ENCODE assay signal across 12 cellular contexts in the genomic region with DNA sequence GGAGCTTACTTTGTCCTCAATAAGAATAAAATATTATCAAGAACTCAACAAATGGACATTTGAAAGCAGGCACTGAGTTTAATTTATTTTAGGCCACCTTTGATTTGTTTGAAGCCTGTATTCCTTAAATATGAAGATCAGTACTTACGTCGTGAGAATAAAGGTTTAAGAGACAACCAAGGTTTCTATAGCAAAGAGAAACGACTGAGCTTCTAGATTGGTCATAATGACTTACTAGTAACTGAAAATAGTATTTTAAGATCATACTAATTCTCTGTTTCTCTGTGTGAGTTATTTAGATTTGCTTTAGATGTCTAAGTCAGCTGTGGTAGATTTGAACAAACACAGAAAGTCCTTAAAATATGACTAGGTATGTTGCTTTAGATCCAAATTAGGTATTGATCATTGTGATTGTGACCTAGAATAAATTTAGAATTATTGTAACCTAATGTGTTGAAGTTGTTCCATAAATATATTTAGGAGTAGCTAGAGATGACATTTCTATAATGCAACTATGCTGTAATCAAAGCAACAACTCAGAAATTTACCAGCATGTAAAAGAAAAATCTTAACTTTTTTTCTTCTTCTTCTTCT.
"Had no signal": no experiment of that assay in that cellular context is flagged by ENCODE, and none has a peak within 500 bp of the region (broad histone marks: within the 10 kb centered on the region; RNA-seq: fewer than 3 reads in every experiment).

No MANE protein-coding gene starts in this region.

- H3K9me3 Mint-ChIP-seq: natural killer cell; stimulated activated effector memory CD8-positive, alpha-beta T cell treated with anti-CD3 and anti-CD28 coated beads, Interleukin-12 subunit alpha, Interleukin-12 subunit beta, amount 100 ng/mL, for 72 hours had no signal

- DNase-seq: activated effector memory CD4-positive, alpha-beta T cell treated with Interleukin-2 at 50 U/mL for 16 hours; activated naive CD4-positive, alpha-beta T cell treated with anti-CD3 and anti-CD28 coated beads, Interleukin-2, amount 50 U/mL, for 16 hours; foreskin melanocyte; kidney glomerular epithelial cell; mesendoderm; natural killer cell; stimulated activated CD4-positive, alpha-beta T cell treated with anti-CD3 and anti-CD28 coated beads, Interleukin-1b, Interleukin-23, amount 100 ng/mL, for 48 hours had no signal

- H3K27ac ChIP-seq: epithelial cell of prostate, thoracic aorta had no signal

- H3K36me3 Mint-ChIP-seq: natural killer cell had no signal

- H3K9me3 ChIP-seq: thoracic aorta had no signal

- H3K4me3 Mint-ChIP-seq: natural killer cell; stimulated activated effector memory CD8-positive, alpha-beta T cell treated with anti-CD3 and anti-CD28 coated beads, Interleukin-12 subunit alpha, Interleukin-12 subunit beta, amount 100 ng/mL, for 72 hours had no signal

- H3K4me3 ChIP-seq: thoracic aorta had no signal

- H3K36me3 ChIP-seq: thoracic aorta had no signal

- ATAC-seq: natural killer cell; stimulated activated effector memory CD8-positive, alpha-beta T cell treated with anti-CD3 and anti-CD28 coated beads, Interleukin-12 subunit alpha, Interleukin-12 subunit beta, amount 100 ng/mL, for 72 hours had no signal

- H3K27ac Mint-ChIP-seq: stimulated activated effector memory CD8-positive, alpha-beta T cell treated with anti-CD3 and anti-CD28 coated beads, Interleukin-12 subunit alpha, Interleukin-12 subunit beta, amount 100 ng/mL, for 72 hours had no signal

- FAIRE-seq: astrocyte, bronchial epithelial cell had no signal
